10 cellular contexts compared by ENCODE assay signal in the genomic region with DNA sequence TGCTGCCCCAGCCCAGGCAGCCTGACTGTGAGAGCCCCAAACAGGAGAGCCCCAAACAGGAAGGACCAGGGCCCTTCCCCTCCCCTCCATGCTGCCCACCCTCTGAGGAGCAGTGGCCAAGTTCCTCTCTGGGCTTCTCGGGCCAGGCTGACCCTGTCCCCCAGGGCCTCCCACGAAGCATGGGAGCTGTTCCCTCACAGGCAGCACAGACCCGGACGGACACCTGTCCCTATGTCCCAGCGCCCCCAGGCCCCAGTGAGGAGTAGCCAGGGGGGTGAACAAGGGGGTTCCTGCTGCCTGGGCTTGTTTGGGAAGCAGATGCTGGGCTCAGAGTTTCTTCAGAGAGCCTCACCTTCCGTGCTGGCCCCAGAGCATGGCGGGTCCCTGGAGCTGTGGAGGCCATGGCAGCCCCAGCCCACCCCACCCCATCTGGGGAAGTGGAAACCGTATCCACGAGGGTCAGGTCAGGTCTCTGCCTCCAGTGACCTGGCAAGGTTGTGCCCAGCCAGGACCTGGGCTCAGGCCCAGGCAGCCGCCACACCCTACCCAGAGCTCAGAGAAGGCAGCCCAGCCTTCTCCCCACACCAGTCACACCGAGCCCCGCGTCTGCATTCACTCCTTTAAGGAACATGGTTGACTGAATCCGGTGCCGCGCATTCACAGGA. TPM values are rescaled to one million over a fixed set of nuclear protein-coding genes. Genes with fewer than 3 reads are reported as not detected.
"Had no signal": no experiment of that assay in that cellular context is flagged by ENCODE, and none has a peak within 500 bp of the region (broad histone marks: within the 10 kb centered on the region; RNA-seq: fewer than 3 reads in every experiment).

No MANE protein-coding gene starts in this region.

RNA-seq across cellular contexts. Expression of gene ALPP, which starts 40.3 kb away (rescaled TPM):
- total RNA-seq: cardiac muscle cell, esophagus squamous epithelium, gastroesophageal sphincter, lower leg skin, osteocyte, right atrium auricular region, transverse colon, urinary bladder had no signal
- polyA plus RNA-seq: cardiac muscle cell, immature natural killer cell, keratinocyte, urinary bladder had no signal
